In genomic region chr3:160343132-160343531, GRCh38 we compare ENCODE assay signal across 9 cellular contexts. TPM values are rescaled to one million over a fixed set of nuclear protein-coding genes. Genes with fewer than 3 reads are reported as not detected.
DNase-seq lines count a peak whose midpoint lies in the region; ATAC-seq and TF ChIP-seq lines count a peak whose summit lies in the region.
"Had no signal": no experiment of that assay in that cellular context is flagged by ENCODE, and none has a peak within 500 bp of the region (broad histone marks: within the 10 kb centered on the region; RNA-seq: fewer than 3 reads in every experiment).

No MANE protein-coding gene starts in this region.

- peaks cover 11% of the 10 kb centered on the region for H3K36me3 Mint-ChIP-seq in activated naive CD8-positive, alpha-beta T cell treated with anti-CD3 and anti-CD28 coated beads for 36 hours

- H4K20me1 ChIP-seq in HCT116 (ENCODE audit: insufficient read depth), result no peaks in the 10 kb centered on the region

- ATAC-seq in HCT116, result no peak
- ATAC-seq in gastroesophageal sphincter, result no peak
- ATAC-seq in HG03135 (IDR thresholded peaks at IDR 0.05; ENCODE audit: unreplicated experiment), result no peak

- no peaks in the 10 kb centered on the region for H3K79me2 ChIP-seq in HCT116 (ENCODE audit: insufficient read depth, low read length)

- BruUV-seq in HCT116 (replicated peaks; lab: Mats Ljungman, UMichigan), result no TSS peak

- no peak overlapping the region for H2AFZ ChIP-seq in HCT116 (ENCODE audit: low read depth, low read length, poor library complexity, severe bottlenecking)

- H3K27ac ChIP-seq in HCT116 (ENCODE audit: low read depth, low read length) (no peak overlapping the region), gastroesophageal sphincter (no peak overlapping the region), testis (no peak overlapping the region), WERI-Rb-1 (no peak overlapping the region)

- H3K4me1 Mint-ChIP-seq in activated naive CD8-positive, alpha-beta T cell treated with anti-CD3 and anti-CD28 coated beads for 36 hours, result no peaks in the 10 kb centered on the region

- no peak overlapping the region for H3K27ac Mint-ChIP-seq in activated naive CD8-positive, alpha-beta T cell treated with anti-CD3 and anti-CD28 coated beads for 36 hours
- H3K27ac Mint-ChIP-seq: activated naive CD8-positive, alpha-beta T cell had no signal

- no peaks in the 10 kb centered on the region for H3K36me3 ChIP-seq in HCT116 (ENCODE audit: control insufficient read depth in 1 of 2, insufficient read depth in 2 of 2, low read length in 2 of 2)
- no peaks in the 10 kb centered on the region for H3K36me3 ChIP-seq in gastroesophageal sphincter
- no peaks in the 10 kb centered on the region for H3K36me3 ChIP-seq in testis (ENCODE audit: low read depth, missing control alignments)
- no peaks in the 10 kb centered on the region for H3K36me3 ChIP-seq in WERI-Rb-1

- TF ChIP-seq POLR2A in HCT116 (IDR thresholded peaks at IDR 0.05; ENCODE audit: borderline replicate concordance, extremely low read depth, insufficient read depth, insufficient read length) (no peak), gastroesophageal sphincter (IDR thresholded peaks at IDR 0.05) (no peak), testis (IDR thresholded peaks at IDR 0.05) (no peak)

- no peak overlapping the region for H3K4me3 Mint-ChIP-seq in activated naive CD8-positive, alpha-beta T cell treated with anti-CD3 and anti-CD28 coated beads for 36 hours
- H3K4me3 Mint-ChIP-seq: activated naive CD8-positive, alpha-beta T cell had no signal

- H3K9me3 Mint-ChIP-seq in activated naive CD8-positive, alpha-beta T cell treated with anti-CD3 and anti-CD28 coated beads for 36 hours, result no peaks in the 10 kb centered on the region

- peak; percentile 38 for TF ChIP-seq CTCF in AG09319 (IDR thresholded peaks at IDR 0.05; ENCODE audit: low read depth, low read length)
- peak; percentile 34 to 63 (median 45); a peak in 3 of 6 replicates for TF ChIP-seq CTCF in HCT116 (IDR thresholded peaks at IDR 0.05 in 2 of 3, conservative IDR thresholded peaks at IDR 0.05 in 1 of 3; ENCODE audit: borderline replicate concordance in 1 of 3, insufficient read depth in 1 of 3, low read depth in 2 of 3, low read length in 2 of 3)
- TF ChIP-seq CTCF in gastroesophageal sphincter (IDR thresholded peaks at IDR 0.05), result peak in 3 of 4 experiments; percentile 23 to 32 (median 24)
- TF ChIP-seq CTCF in testis (IDR thresholded peaks at IDR 0.05), result peak in 1 of 3 experiments; percentile 41
- TF ChIP-seq CTCF in WERI-Rb-1 (IDR thresholded peaks at IDR 0.05; ENCODE audit: low read depth, low read length), result no peak

- no peak overlapping the region for H3K9ac ChIP-seq in HCT116 (ENCODE audit: low read length)

- H3K9me3 ChIP-seq in HCT116 (ENCODE audit: control insufficient read depth in 1 of 2, insufficient read depth in 1 of 2, low read depth in 1 of 2, low read length in 2 of 2), result no peaks in the 10 kb centered on the region
- peaks cover 0 to 3% (median 0%) of the 10 kb centered on the region in 3 donors for H3K9me3 ChIP-seq in gastroesophageal sphincter
- no peaks in the 10 kb centered on the region for H3K9me3 ChIP-seq in testis
- no peaks in the 10 kb centered on the region for H3K9me3 ChIP-seq in WERI-Rb-1 (ENCODE audit: severe bottlenecking)

- TF ChIP-seq EP300 in gastroesophageal sphincter (IDR thresholded peaks at IDR 0.05), result no peak

- no peaks in the 10 kb centered on the region for H3K27me3 Mint-ChIP-seq in activated naive CD8-positive, alpha-beta T cell treated with anti-CD3 and anti-CD28 coated beads for 36 hours
- H3K27me3 Mint-ChIP-seq: activated naive CD8-positive, alpha-beta T cell had no signal

- POLR2A ChIA-PET in HCT116 (lab: Charles Lee), result no interaction called here

- 0 to 13% methylated on average over 1 of the region's 1 CpG for WGBS in gastroesophageal sphincter (ENCODE audit: low coverage in 1 of 2), 2 donors
- WGBS in testis, 2 donors, result 17 to 26% methylated on average over 1 of the region's 1 CpG

- DNase-seq in AG09319 (ENCODE audit: extremely low read depth, low read depth) (no peak), HCT116 (ENCODE audit: low read depth, low spot score) (no peak), RKO (ENCODE audit: low spot score) (peak; percentile 75), testis (no peak), WERI-Rb-1 (no peak)
- DNase-seq in activated naive CD8-positive, alpha-beta T cell treated with anti-CD3 and anti-CD28 coated beads for 36 hours, result no peak

- intact Hi-C loops in HCT116 (cut with micrococcal nuclease), result loop anchor here (1.0 to 5.0 kb wide), 3 partner anchors 180 to 461 kb away; no protein-coding TSS in a partner anchor
- intact Hi-C loops in testis (cut with DNase I; ENCODE audit: low total_unique reads), result no loop called here

- RAD21 ChIA-PET in HCT116 (lab: Charles Lee; ENCODE audit: low non-redundant PET in 1 of 2, low total read pairs in 2 of 2, uncharacterized antibody in 2 of 2, unreplicated experiment in 2 of 2), result no interaction called here

- no peak overlapping the region for H3K4me2 ChIP-seq in HCT116 (ENCODE audit: low read length)

- H3K4me1 ChIP-seq in HCT116 (ENCODE audit: control insufficient read depth in 1 of 2, insufficient read depth in 2 of 2, low read length in 2 of 2), result no peaks in the 10 kb centered on the region
- H3K4me1 ChIP-seq in gastroesophageal sphincter, result no peaks in the 10 kb centered on the region
- no peaks in the 10 kb centered on the region for H3K4me1 ChIP-seq in testis

- no peak overlapping the region for H3K4me3 ChIP-seq in HCT116 (replicated peaks in 1 of 2; ENCODE audit: low read depth in 1 of 2, low read length in 2 of 2)
- H3K4me3 ChIP-seq in gastroesophageal sphincter, result no peak overlapping the region
- H3K4me3 ChIP-seq in testis, result no peak overlapping the region
- H3K4me3 ChIP-seq in WERI-Rb-1 (ENCODE audit: low read depth, low read length), result no peak overlapping the region

- peak; percentile 67 for TF ChIP-seq RAD21 in HCT116 (IDR thresholded peaks at IDR 0.05; ENCODE audit: low read depth)

- no peaks in the 10 kb centered on the region for H3K27me3 ChIP-seq in HCT116 (ENCODE audit: insufficient read depth, low read length)
- H3K27me3 ChIP-seq in gastroesophageal sphincter, result no peaks in the 10 kb centered on the region
- H3K27me3 ChIP-seq in testis, result no peaks in the 10 kb centered on the region
- no peaks in the 10 kb centered on the region for H3K27me3 ChIP-seq in WERI-Rb-1 (ENCODE audit: insufficient read depth, low read depth, severe bottlenecking)

- CTCF ChIA-PET in HCT116 (lab: Charles Lee), result interaction anchor here (1.1 to 3.0 kb wide), 4 partner anchors 178 to 311 kb away, joined by 5 to 20 read pairs (median 6); no protein-coding TSS in a partner anchor

- no peaks in the 10 kb centered on the region for H3K9me2 ChIP-seq in HCT116 (ENCODE audit: insufficient read depth)

TF ChIP-seq in HCT116, 20 proteins besides CTCF, POLR2A, EP300 and RAD21:
- no peak for TF ChIP-seq REST (IDR thresholded peaks at IDR 0.05; ENCODE audit: low read depth)

RNA-seq across cellular contexts. Expression of gene IFT80, which starts 55.9 kb away (rescaled TPM):
- total RNA-seq in HCT116 (2021; ENCODE audit: unreplicated experiment) (26.3 TPM), gastroesophageal sphincter (10 to 100 TPM; 14.9 to 36.6 (median 20.1) TPM), testis (10 to 100 TPM; 55.4 to 74.9 TPM)
- 6.8 and 7.7 TPM in 2 replicates for polyA plus RNA-seq in HCT116 (2012)
- 32.0 TPM for polyA plus RNA-seq in testis (ENCODE audit: insufficient read depth, low read depth, low replicate concordance)
- 10 to 100 TPM; 11.2 to 12.2 TPM for total RNA-seq in activated naive CD8-positive, alpha-beta T cell treated with anti-CD3 and anti-CD28 coated beads for 36 hours

RNA-seq across cellular contexts. Expression of gene SMC4, which starts 56.3 kb away (rescaled TPM):
- total RNA-seq in HCT116 (2021; ENCODE audit: unreplicated experiment) (123 TPM), gastroesophageal sphincter (10 to 100 TPM; 21.7 to 40.8 (median 26.9) TPM), testis (100 to 1,000 TPM; 111 to 124 TPM)
- 42.5 and 61.0 TPM in 2 replicates for polyA plus RNA-seq in HCT116 (2012)
- polyA plus RNA-seq in testis (ENCODE audit: insufficient read depth, low read depth, low replicate concordance), result 19.5 TPM
- total RNA-seq in activated naive CD8-positive, alpha-beta T cell treated with anti-CD3 and anti-CD28 coated beads for 36 hours, result 100 to 1,000 TPM; 153 to 164 TPM
